In genomic region chr9:115118471-115119156, GRCh38 we compare ENCODE assay signal across 8 cellular contexts. TPM values are rescaled to one million over a fixed set of nuclear protein-coding genes. Genes with fewer than 3 reads are reported as not detected.
DNase-seq lines count a peak whose midpoint lies in the region; ATAC-seq and TF ChIP-seq lines count a peak whose summit lies in the region.

No MANE protein-coding gene starts in this region.

- H3K4me1 ChIP-seq in HEK293 (ENCODE audit: control insufficient read depth, insufficient read depth, low read length) (peaks cover 8% of the 10 kb centered on the region), mucosa of descending colon (ENCODE audit: low read depth) (peaks cover 4% of the 10 kb centered on the region), uterus (peaks cover 0 to 8% of the 10 kb centered on the region in 2 donors)

- no peaks in the 10 kb centered on the region for H3K36me3 Mint-ChIP-seq in stimulated activated memory B cell treated with anti-CD40 and anti-IgM and Interleukin-4, amounts not matched to agents 10 μg/mL and 1 μg/mL and 100 μg/mL, for 72 hours

- H3K27ac ChIP-seq in HEK293 (ENCODE audit: extremely low read depth, low read depth, low read length) = peak overlapping the region; percentile 93
- peak overlapping the region; percentile 89 for H3K27ac ChIP-seq in uterus

- H3K27ac Mint-ChIP-seq in stimulated activated memory B cell treated with anti-CD40 and anti-IgM and Interleukin-4, amounts not matched to agents 10 μg/mL and 1 μg/mL and 100 μg/mL, for 72 hours = no peak overlapping the region

- ATAC-seq in mucosa of descending colon = peak; percentile 60
- no peak for ATAC-seq in stimulated activated memory B cell treated with anti-CD40 and anti-IgM and Interleukin-4, amounts not matched to agents 10 μg/mL and 1 μg/mL and 100 μg/mL, for 72 hours

- intact Hi-C loops in mucosa of descending colon (cut with DNase I, micrococcal nuclease) (no loop called here), uterus (cut with DNase I; ENCODE audit: low total_unique reads) (no loop called here)

- H3K9me3 Mint-ChIP-seq in stimulated activated memory B cell treated with anti-CD40 and anti-IgM and Interleukin-4, amounts not matched to agents 10 μg/mL and 1 μg/mL and 100 μg/mL, for 72 hours = no peaks in the 10 kb centered on the region

- TF ChIP-seq CTCF in HEK293 (tag by site-specific recombination; IDR thresholded peaks at IDR 0.05) (no peak), mucosa of descending colon (IDR thresholded peaks at IDR 0.05) (no peak), uterus (IDR thresholded peaks at IDR 0.05) (no peak), GM10266 (IDR thresholded peaks at IDR 0.05; ENCODE audit: control insufficient read depth, insufficient read depth, low read depth, missing control alignments) (no peak)

- POLR2A ChIA-PET in HEK293 (lab: Yijun Ruan, JAX) = interaction anchor here (0.6 to 1.6 kb wide), 21 partner anchors 8 to 477 kb away, joined by 3 to 21 read pairs (median 5); no protein-coding TSS in a partner anchor

- DNase-seq in NCI-H82 treated with DMSO at 0.1 percent for 48 hours (lab: John Stamatoyannopoulos, UW; ENCODE audit: unreplicated experiment) (peak; percentile 47), epidermal melanocyte (ENCODE audit: insufficient read length, low spot score) (peak; percentile 74), mucosa of descending colon (peak in 2 of 3 donors; percentile 24 to 40), uterus (peak; percentile 73 to 81), GM10266 (ENCODE audit: extremely low spot score) (no peak), globus pallidus (ENCODE audit: low spot score) (no peak)

- H3K4me1 Mint-ChIP-seq in stimulated activated memory B cell treated with anti-CD40 and anti-IgM and Interleukin-4, amounts not matched to agents 10 μg/mL and 1 μg/mL and 100 μg/mL, for 72 hours = peaks cover 11% of the 10 kb centered on the region

- no peaks in the 10 kb centered on the region for H3K27me3 ChIP-seq in uterus

- H3K27me3 Mint-ChIP-seq in stimulated activated memory B cell treated with anti-CD40 and anti-IgM and Interleukin-4, amounts not matched to agents 10 μg/mL and 1 μg/mL and 100 μg/mL, for 72 hours = peaks cover 86% of the 10 kb centered on the region

- H3K36me3 ChIP-seq in HEK293 (ENCODE audit: control insufficient read depth in 2 of 2, insufficient read depth in 1 of 2, low read length in 2 of 2) (no peaks in the 10 kb centered on the region), mucosa of descending colon (ENCODE audit: low read depth) (no peaks in the 10 kb centered on the region), uterus (no peaks in the 10 kb centered on the region)

- CTCF ChIA-PET in HEK293 (lab: Yijun Ruan, JAX) = interaction anchor here (0.7 to 2.6 kb wide), 7 partner anchors 52 to 405 kb away, joined by 3 to 13 read pairs (median 3); no protein-coding TSS in a partner anchor

- H3K9me3 ChIP-seq in HEK293 (ENCODE audit: control insufficient read depth, insufficient read depth, low read depth, low read length) (no peaks in the 10 kb centered on the region), mucosa of descending colon (no peaks in the 10 kb centered on the region), uterus (no peaks in the 10 kb centered on the region)

- H3K4me3 Mint-ChIP-seq in stimulated activated memory B cell treated with anti-CD40 and anti-IgM and Interleukin-4, amounts not matched to agents 10 μg/mL and 1 μg/mL and 100 μg/mL, for 72 hours = no peak overlapping the region

- H3K4me3 ChIP-seq in HEK293 (ENCODE audit: low read depth, low read length) (peak overlapping the region; percentile 51), mucosa of descending colon (no peak overlapping the region), uterus (peak overlapping the region; percentile 40 to 43)

- no peak for TF ChIP-seq POLR2A in uterus (IDR thresholded peaks at IDR 0.05)

TF ChIP-seq in HEK293, 187 proteins besides CTCF, POLR2A, EP300 and RAD21 (continues in another document):
- TF ChIP-seq ZNF704 (tag by site-specific recombination; IDR thresholded peaks at IDR 0.05) (no peak), ZBTB17 (tag by site-specific recombination; IDR thresholded peaks at IDR 0.05) (peak; percentile 36; the same call in 1 of the 2 replicates), ZBTB6 (tag by site-specific recombination; IDR thresholded peaks at IDR 0.05) (0 out of 2 replicates have a peak, but pooled peaks have one; percentile 13), YY2 (tag by site-specific recombination; IDR thresholded peaks at IDR 0.05) (no peak), SP3 (tag by site-specific recombination; IDR thresholded peaks at IDR 0.05) (no peak), ZNF19 (tag by site-specific recombination; IDR thresholded peaks at IDR 0.05; ENCODE audit: low read depth) (no peak), ZSCAN16 (tag by site-specific recombination; IDR thresholded peaks at IDR 0.05) (no peak), ZNF747 (tag by site-specific recombination; IDR thresholded peaks at IDR 0.05) (no peak), ZNF544 (tag by site-specific recombination; IDR thresholded peaks at IDR 0.05) (no peak), TCF7L2 (IDR thresholded peaks at IDR 0.05; ENCODE audit: borderline replicate concordance, low read depth, low read length) (peak; percentile 28; the same call in 1 of the 2 replicates), REST (tag by site-specific recombination; IDR thresholded peaks at IDR 0.05) (no peak), ZNF280C (tag by site-specific recombination; IDR thresholded peaks at IDR 0.05) (no peak), ZIC2 (tag by site-specific recombination; IDR thresholded peaks at IDR 0.05) (peak; percentile 98), ZNF138 (tag by site-specific recombination; IDR thresholded peaks at IDR 0.05; ENCODE audit: borderline replicate concordance) (no peak), ZNF311 (tag by site-specific recombination; IDR thresholded peaks at IDR 0.05; ENCODE audit: borderline replicate concordance) (no peak), ZNF623 (tag by site-specific recombination; IDR thresholded peaks at IDR 0.05) (no peak), ZNF366 (tag by site-specific recombination; conservative IDR thresholded peaks at IDR 0.05) (peak; percentile 36)

RNA-seq across cellular contexts. Expression of gene TNC, which starts 0.7 kb away (rescaled TPM):
- total RNA-seq in mucosa of descending colon = 100 to 1,000 TPM in 1 of 3 donors, 10 to 100 TPM in 1, 1 to 10 TPM in 1; 6.5 to 216 (median 48.0) TPM
- 100 to 1,000 TPM in 2 of 4 donors, 10 to 100 TPM in 2; 79.7 to 242 (median 161) TPM for total RNA-seq in uterus

Comparison
In these comparisons a context has a peak if more than half of its experiments do, and no peak if none do; other contexts are left out.
1. DNase-seq: peak in NCI-H82 treated with DMSO at 0.1 percent for 48 hours (single experiment), epidermal melanocyte (single experiment), mucosa of descending colon (2 of 3) and uterus (2 of 2); none in GM10266 (single experiment) and globus pallidus (single experiment).